Comparison of ENCODE assay signal across 17 cellular contexts in genomic region chr9:6687180-6687579, GRCh38. TPM values are rescaled to one million over a fixed set of nuclear protein-coding genes. Genes with fewer than 3 reads are reported as not detected.
DNase-seq lines count a peak whose midpoint lies in the region; ATAC-seq and TF ChIP-seq lines count a peak whose summit lies in the region.
"Had no signal": no experiment of that assay in that cellular context is flagged by ENCODE, and none has a peak within 500 bp of the region (broad histone marks: within the 10 kb centered on the region; RNA-seq: fewer than 3 reads in every experiment).

No MANE protein-coding gene starts in this region.

- H3K27ac Mint-ChIP-seq in stimulated activated memory B cell treated with anti-CD40 and anti-IgM and Interleukin-4, amounts not matched to agents 10 μg/mL and 1 μg/mL and 100 μg/mL, for 72 hours, result peak overlapping the region; percentile 87
- H3K27ac Mint-ChIP-seq: CD4-positive, alpha-beta memory T cell; GM23338 had no signal

- peak overlapping the region; percentile 87 for H3K27ac ChIP-seq in BLaER1
- H3K27ac ChIP-seq in HEK293 (ENCODE audit: extremely low read depth, low read depth, low read length), result no peak overlapping the region
- no peak overlapping the region for H3K27ac ChIP-seq in vagina

- H3K36me3 Mint-ChIP-seq in stimulated activated memory B cell treated with anti-CD40 and anti-IgM and Interleukin-4, amounts not matched to agents 10 μg/mL and 1 μg/mL and 100 μg/mL, for 72 hours, result no peaks in the 10 kb centered on the region

- ATAC-seq in stimulated activated memory B cell treated with anti-CD40 and anti-IgM and Interleukin-4, amounts not matched to agents 10 μg/mL and 1 μg/mL and 100 μg/mL, for 72 hours, result no peak
- ATAC-seq: GM23338 had no signal

- POLR2A ChIA-PET in HEK293 (lab: Yijun Ruan, JAX), result interaction anchor here (1.3 kb wide), 1 partner anchor 41 kb away, joined by 3 read pairs; the partner anchor contains the start of gene GLDC

- peak overlapping the region; percentile 57; the same call in 1 of the 2 replicates for H3K9ac ChIP-seq in BLaER1

- no peak overlapping the region for H3K4me3 ChIP-seq in BLaER1
- H3K4me3 ChIP-seq in HEK293 (ENCODE audit: low read depth, low read length), result no peak overlapping the region
- no peak overlapping the region for H3K4me3 ChIP-seq in vagina
- H3K4me3 ChIP-seq: GM23338 had no signal

- TF ChIP-seq CTCF in HEK293 (tag by site-specific recombination; IDR thresholded peaks at IDR 0.05) (no peak), vagina (IDR thresholded peaks at IDR 0.05) (no peak)

- H3K4me2 ChIP-seq in BLaER1, result peak overlapping the region; percentile 76
- H3K4me2 ChIP-seq: GM23338 had no signal

- intact Hi-C loops in vagina (cut with DNase I), result no loop called here

- H3K27me3 Mint-ChIP-seq in stimulated activated memory B cell treated with anti-CD40 and anti-IgM and Interleukin-4, amounts not matched to agents 10 μg/mL and 1 μg/mL and 100 μg/mL, for 72 hours, result no peaks in the 10 kb centered on the region
- H3K27me3 Mint-ChIP-seq: CD4-positive, alpha-beta memory T cell had no signal

- no peak overlapping the region for H3K4me3 Mint-ChIP-seq in stimulated activated memory B cell treated with anti-CD40 and anti-IgM and Interleukin-4, amounts not matched to agents 10 μg/mL and 1 μg/mL and 100 μg/mL, for 72 hours
- H3K4me3 Mint-ChIP-seq: CD4-positive, alpha-beta memory T cell; GM23338; H9 had no signal

- H3K4me1 Mint-ChIP-seq in stimulated activated memory B cell treated with anti-CD40 and anti-IgM and Interleukin-4, amounts not matched to agents 10 μg/mL and 1 μg/mL and 100 μg/mL, for 72 hours, result peaks cover 46% of the 10 kb centered on the region

- no peak for TF ChIP-seq POLR2A in vagina (IDR thresholded peaks at IDR 0.05)

- CTCF ChIA-PET in HEK293 (lab: Yijun Ruan, JAX), result interaction anchor here (0.6 to 1.4 kb wide), 3 partner anchors 20 to 1890 kb away, joined by 4 to 6 read pairs (median 4); no protein-coding TSS in a partner anchor

- peaks cover 4% of the 10 kb centered on the region; the same call in 1 of the 2 replicates for H3K36me3 ChIP-seq in BLaER1
- peaks cover 0 to 7% of the 10 kb centered on the region in 2 experiments; a peak in 1 of 3 replicates for H3K36me3 ChIP-seq in HEK293 (ENCODE audit: control insufficient read depth in 2 of 2, insufficient read depth in 1 of 2, low read length in 2 of 2)
- H3K36me3 ChIP-seq in vagina, result no peaks in the 10 kb centered on the region

- H3K27me3 ChIP-seq in BLaER1 (no peaks in the 10 kb centered on the region), vagina (no peaks in the 10 kb centered on the region)

- H3K9me3 Mint-ChIP-seq in stimulated activated memory B cell treated with anti-CD40 and anti-IgM and Interleukin-4, amounts not matched to agents 10 μg/mL and 1 μg/mL and 100 μg/mL, for 72 hours, result no peaks in the 10 kb centered on the region
- H3K9me3 Mint-ChIP-seq: CD4-positive, alpha-beta memory T cell; GM23338; H9 had no signal

- no peaks in the 10 kb centered on the region for H3K9me3 ChIP-seq in BLaER1
- no peaks in the 10 kb centered on the region for H3K9me3 ChIP-seq in HEK293 (ENCODE audit: control insufficient read depth, insufficient read depth, low read depth, low read length)
- no peaks in the 10 kb centered on the region for H3K9me3 ChIP-seq in vagina

- peak; percentile 1 for DNase-seq in medulla oblongata (ENCODE audit: extremely low spot score)
- no peak for DNase-seq in NOMO-1 (lab: John Stamatoyannopoulos, UW; ENCODE audit: unreplicated experiment in 2 of 2)
- DNase-seq in NK-92 (lab: John Stamatoyannopoulos, UW; ENCODE audit: unreplicated experiment), result no peak
- no peak for DNase-seq in vagina (ENCODE audit: extremely low spot score in 2 of 2)
- no peak for DNase-seq in NCI-H2081 (lab: John Stamatoyannopoulos, UW)
- DNase-seq: C1 segment of cervical spinal cord; Calu3; CD4-positive, alpha-beta memory T cell; COR-L47; DMS79 treated with DMSO at 0.1 percent for 48 hours; GF-D8; H9 had no signal

- H3K4me1 ChIP-seq in BLaER1 (peaks cover 97% of the 10 kb centered on the region), HEK293 (ENCODE audit: control insufficient read depth, insufficient read depth, low read length) (no peaks in the 10 kb centered on the region), vagina (peaks cover 7% of the 10 kb centered on the region)

- no peaks in the 10 kb centered on the region for H4K20me1 ChIP-seq in BLaER1

TF ChIP-seq in HEK293, 187 proteins besides CTCF, POLR2A, EP300 and RAD21:
- no peak for TF ChIP-seq AEBP2 (tag by site-specific recombination; IDR thresholded peaks at IDR 0.05; ENCODE audit: borderline replicate concordance)
- peak; percentile 56 for TF ChIP-seq ZNF121 (tag by site-specific recombination; IDR thresholded peaks at IDR 0.05)

RNA-seq across cellular contexts. Expression of gene GLDC, which starts 41.7 kb away (rescaled TPM):
- 0.49 TPM for total RNA-seq in vagina
- total RNA-seq: CD4-positive, alpha-beta memory T cell; H4 had no signal
